ENCODE assay signal across 36 cellular contexts in the genomic region with DNA sequence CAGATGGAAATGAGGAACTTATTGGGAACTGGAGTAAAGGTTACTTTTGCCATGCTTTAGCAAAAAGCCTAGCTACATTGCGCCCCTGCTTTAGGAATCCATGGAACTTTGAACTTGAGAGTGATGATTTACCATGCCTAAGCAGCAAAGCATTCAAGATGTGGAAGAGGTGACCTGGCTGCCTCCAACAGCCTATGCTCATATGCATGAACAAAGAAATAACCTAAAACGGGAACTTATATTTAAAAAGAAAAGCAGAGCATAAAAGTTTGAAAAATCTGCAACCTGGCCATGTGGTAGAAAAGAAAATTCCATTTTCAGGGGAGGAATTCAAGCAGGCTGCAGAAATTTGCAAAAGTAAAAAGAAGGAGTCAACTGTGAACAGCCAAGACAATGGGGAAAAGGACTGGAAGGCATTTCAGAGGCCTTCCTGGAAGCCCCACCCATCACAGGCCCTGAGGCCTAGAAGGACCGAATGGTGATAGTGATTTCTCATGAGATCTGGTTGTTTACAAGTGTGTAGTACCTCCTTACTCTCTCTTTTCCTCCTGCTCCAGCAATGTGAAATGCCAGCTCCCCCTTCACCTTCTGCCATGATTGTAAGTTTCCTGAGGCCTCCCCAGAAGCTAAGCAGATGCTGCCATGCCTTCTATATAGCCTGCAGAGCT. TPM values are rescaled to one million over a fixed set of nuclear protein-coding genes. Genes with fewer than 3 reads are reported as not detected.
"Had no signal": no experiment of that assay in that cellular context is flagged by ENCODE, and none has a peak within 500 bp of the region (broad histone marks: within the 10 kb centered on the region; RNA-seq: fewer than 3 reads in every experiment).

No MANE protein-coding gene starts in this region.

- H3K4me3 ChIP-seq: coronary artery, dorsolateral prefrontal cortex, esophagus squamous epithelium, gastroesophageal sphincter, heart right ventricle had no signal

- H3K4me1 Mint-ChIP-seq: activated CD4-positive, alpha-beta memory T cell treated with anti-CD3 and anti-CD28 coated beads, Interleukin-2, amount 10 ng/mL, durations not matched to agents 7 days and 5 days; activated CD4-positive, alpha-beta T cell treated with anti-CD3 and anti-CD28 coated beads, Interleukin-2, amount 10 ng/mL, durations not matched to agents 24 days and 14 days; central memory CD8-positive, alpha-beta T cell had no signal

- H3K36me3 ChIP-seq: brain microvascular endothelial cell, esophagus squamous epithelium, gastroesophageal sphincter, heart right ventricle had no signal

- H3K27ac Mint-ChIP-seq: activated CD4-positive, alpha-beta memory T cell treated with anti-CD3 and anti-CD28 coated beads, Interleukin-2, amount 10 ng/mL, durations not matched to agents 7 days and 5 days; activated CD4-positive, alpha-beta T cell treated with anti-CD3 and anti-CD28 coated beads for 36 hours; activated CD4-positive, alpha-beta T cell treated with anti-CD3 and anti-CD28 coated beads, Interleukin-2, amount 10 ng/mL, durations not matched to agents 24 days and 14 days; activated naive CD8-positive, alpha-beta T cell; activated T-helper 1 cell treated with anti-CD3 and anti-CD28 coated beads, Interleukin-12 subunit alpha, Interleukin-12 subunit beta, Interleukin-2, Interleukin-4 antibody, amounts not matched to agents 30 ng/mL and 10 ng/mL and 1 ng/mL, durations not matched to agents 14 hours and 24 hours and 36 hours; activated T-helper 2 cell treated with anti-CD3 and anti-CD28 coated beads, Interferon-gamma antibody, Interleukin-2, Interleukin-4, amounts not matched to agents 10 μg/mL and 5 μg/mL and 100 μg/mL, durations not matched to agents 14 hours and 24 hours and 36 hours; dendritic cell treated with granulocyte-macrophage colony-stimulating factor and Interleukin-4, amounts not matched to agents 40 ng/mL and 50 ng/mL, for 4 days had no signal

- H3K4me1 ChIP-seq: esophagus squamous epithelium, gastroesophageal sphincter, heart right ventricle had no signal

- H3K27ac ChIP-seq: brain microvascular endothelial cell, coronary artery, dorsolateral prefrontal cortex, esophagus squamous epithelium, gastroesophageal sphincter, heart right ventricle had no signal

- DNase-seq: activated CD4-positive, alpha-beta memory T cell treated with anti-CD3 and anti-CD28 coated beads, Interleukin-2, amount 10 ng/mL, durations not matched to agents 7 days and 5 days; activated CD4-positive, alpha-beta T cell treated with anti-CD3 and anti-CD28 coated beads for 36 hours; activated CD4-positive, alpha-beta T cell treated with anti-CD3 and anti-CD28 coated beads, Interleukin-2, amount 10 ng/mL, durations not matched to agents 24 days and 14 days; activated CD4-positive, CD25-positive, alpha-beta regulatory T cell; activated CD4-positive, CD25-positive, alpha-beta regulatory T cell treated with anti-CD3 and anti-CD28 coated beads, Interleukin-2, amount 50 U/mL, for 72 hours; activated gamma-delta T cell treated with Interleukin-2 at 50 U/mL for 16 hours; activated naive CD4-positive, alpha-beta T cell treated with anti-CD3 and anti-CD28 coated beads, Interleukin-2, amount 50 U/mL, for 16 hours; activated naive CD4-positive, alpha-beta T cell treated with Interleukin-2 at 50 U/mL for 16 hours; activated T-cell treated with anti-CD3 and anti-CD28 coated beads, Interleukin-2, amount 50 U/mL, for 1 hour; activated T-cell treated with anti-CD3 and anti-CD28 coated beads, Interleukin-2, amount 50 U/mL, for 48 hours; amniotic stem cell; anterior cingulate cortex; brain microvascular endothelial cell; dorsolateral prefrontal cortex; effector memory CD4-positive, alpha-beta T cell; erythroblast; esophagus squamous epithelium; foreskin melanocyte; heart right ventricle; T-helper 2 cell had no signal

- H3K9me3 Mint-ChIP-seq: activated CD4-positive, alpha-beta T cell treated with anti-CD3 and anti-CD28 coated beads, Interleukin-2, amount 10 ng/mL, durations not matched to agents 24 days and 14 days had no signal

- H3K27me3 ChIP-seq: dorsolateral prefrontal cortex, gastroesophageal sphincter, heart right ventricle had no signal

- H3K4me3 Mint-ChIP-seq: activated CD4-positive, alpha-beta memory T cell treated with anti-CD3 and anti-CD28 coated beads, Interleukin-2, amount 10 ng/mL, durations not matched to agents 7 days and 5 days; activated CD4-positive, alpha-beta T cell treated with anti-CD3 and anti-CD28 coated beads for 36 hours; activated CD4-positive, alpha-beta T cell treated with anti-CD3 and anti-CD28 coated beads, Interleukin-2, amount 10 ng/mL, durations not matched to agents 24 days and 14 days; activated naive CD8-positive, alpha-beta T cell; activated T-helper 1 cell treated with anti-CD3 and anti-CD28 coated beads, Interleukin-12 subunit alpha, Interleukin-12 subunit beta, Interleukin-2, Interleukin-4 antibody, amounts not matched to agents 30 ng/mL and 10 ng/mL and 1 ng/mL, durations not matched to agents 14 hours and 24 hours and 36 hours; central memory CD8-positive, alpha-beta T cell; dendritic cell treated with granulocyte-macrophage colony-stimulating factor and Interleukin-4, amounts not matched to agents 40 ng/mL and 50 ng/mL, for 4 days had no signal

- ATAC-seq: activated CD4-positive, alpha-beta T cell treated with anti-CD3 and anti-CD28 coated beads for 36 hours; gastroesophageal sphincter; heart right ventricle had no signal

RNA-seq across cellular contexts. Expression of a gene that starts 56.1 kb away (rescaled TPM):
- total RNA-seq: activated CD4-positive, alpha-beta memory T cell treated with anti-CD3 and anti-CD28 coated beads, Interleukin-2, amount 10 ng/mL, durations not matched to agents 7 days and 5 days; activated CD4-positive, alpha-beta T cell treated with anti-CD3 and anti-CD28 coated beads for 36 hours; activated CD4-positive, alpha-beta T cell treated with anti-CD3 and anti-CD28 coated beads, Interleukin-2, amount 10 ng/mL, durations not matched to agents 24 days and 14 days; activated T-helper 1 cell treated with anti-CD3 and anti-CD28 coated beads, Interleukin-12 subunit alpha, Interleukin-12 subunit beta, Interleukin-2, Interleukin-4 antibody, amounts not matched to agents 30 ng/mL and 10 ng/mL and 1 ng/mL, durations not matched to agents 14 hours and 24 hours and 36 hours; activated T-helper 2 cell treated with anti-CD3 and anti-CD28 coated beads, Interferon-gamma antibody, Interleukin-2, Interleukin-4, amounts not matched to agents 10 μg/mL and 5 μg/mL and 100 μg/mL, durations not matched to agents 14 hours and 24 hours and 36 hours; astrocyte; bronchial epithelial cell; cardiac septum; cerebellum; esophagus squamous epithelium; fibroblast of lung; fibroblast of villous mesenchyme; gastroesophageal sphincter; glomerular endothelial cell; heart right ventricle; T-helper 1 cell treated with Interleukin-12 subunit alpha and Interleukin-12 subunit beta and Interleukin-4 antibody, amounts not matched to agents 30 ng/mL and 1 ng/mL, for 36 hours had no signal
- polyA plus RNA-seq: adipose tissue, fibroblast of lung, heart right ventricle had no signal
